In genomic region chr11:118227865-118228785, GRCh38 we compare ENCODE assay signal across 1 cellular context.
A peak's percentile ranks its signal among the peaks of the same experiment; 100 is the strongest.
TF ChIP-seq lines count a peak whose summit lies in the region.

No MANE protein-coding gene starts in this region.

TF ChIP-seq in GM12878, 131 proteins besides CTCF, POLR2A, EP300 and RAD21 (continued from another document):
- no peak for TF ChIP-seq USF2 (IDR thresholded peaks at IDR 0.05; ENCODE audit: borderline replicate concordance, low read depth, low read length)
- TF ChIP-seq STAT3 (IDR thresholded peaks at IDR 0.05; ENCODE audit: low read depth, low read length), result peak; percentile 92; the same call in 1 of the 2 replicates
- no peak for TF ChIP-seq E2F4 (IDR thresholded peaks at IDR 0.05; ENCODE audit: low read depth, low read length)
- TF ChIP-seq NR2F1 (conservative IDR thresholded peaks at IDR 0.05), result peak; percentile 91
- TF ChIP-seq EZH2 (IDR thresholded peaks at IDR 0.05; ENCODE audit: borderline replicate concordance, control insufficient read depth, low read depth, low read length), result no peak
- peak; percentile 59; the same call in 1 of the 2 replicates for TF ChIP-seq FOXM1 (IDR thresholded peaks at IDR 0.05; ENCODE audit: low read depth, low read length)
- peak; percentile 96 for TF ChIP-seq SPI1 (IDR thresholded peaks at IDR 0.05; ENCODE audit: borderline replicate concordance, insufficient read depth, low read depth, low read length)
- TF ChIP-seq ZBED1 (IDR thresholded peaks at IDR 0.05; ENCODE audit: borderline replicate concordance), result peak; percentile 41; the same call in 1 of the 2 replicates
- TF ChIP-seq ZNF217 (IDR thresholded peaks at IDR 0.05), result no peak
- TF ChIP-seq SRF (IDR thresholded peaks at IDR 0.05; ENCODE audit: low read depth in 2 of 2, low read length in 2 of 2), result no peak
- TF ChIP-seq IRF4 (IDR thresholded peaks at IDR 0.05; ENCODE audit: low read depth, low read length), result peak; percentile 57; the same call in 1 of the 2 replicates
- TF ChIP-seq BRCA1 (IDR thresholded peaks at IDR 0.05; ENCODE audit: low read depth, low read length), result no peak
- TF ChIP-seq CREM (IDR thresholded peaks at IDR 0.05; ENCODE audit: low read depth), result peak; percentile 59
- no peak for TF ChIP-seq SIX5 (IDR thresholded peaks at IDR 0.05; ENCODE audit: low read depth, low read length, severe bottlenecking)
- TF ChIP-seq TARDBP (IDR thresholded peaks at IDR 0.05; ENCODE audit: borderline replicate concordance), result no peak
- TF ChIP-seq CBX5 (IDR thresholded peaks at IDR 0.05; ENCODE audit: low read depth), result no peak
- peak in 1 of 2 experiments; percentile 87; a peak in 2 of 4 replicates for TF ChIP-seq ETV6 (conservative IDR thresholded peaks at IDR 0.05 in 1 of 2, IDR thresholded peaks at IDR 0.05 in 1 of 2; ENCODE audit: borderline replicate concordance in 1 of 2, low read depth in 1 of 2)
- no peak for TF ChIP-seq BCL3 (IDR thresholded peaks at IDR 0.05; ENCODE audit: borderline replicate concordance, insufficient read depth, low read depth, low read length, poor library complexity, severe bottlenecking)
- TF ChIP-seq CHD1 (IDR thresholded peaks at IDR 0.05; ENCODE audit: low read depth, low read length), result no peak
- TF ChIP-seq ZNF687 (IDR thresholded peaks at IDR 0.05), result peak; percentile 59; the same call in 1 of the 2 replicates
- no peak for TF ChIP-seq KDM1A (IDR thresholded peaks at IDR 0.05; ENCODE audit: borderline replicate concordance)
- TF ChIP-seq TCF3 (IDR thresholded peaks at IDR 0.05; ENCODE audit: borderline replicate concordance, insufficient read depth, low read depth, low read length), result no peak
- peak; percentile 89 for TF ChIP-seq MTA3 (IDR thresholded peaks at IDR 0.05; ENCODE audit: borderline replicate concordance, low read length)
- no peak for TF ChIP-seq USF1 (IDR thresholded peaks at IDR 0.05; ENCODE audit: borderline replicate concordance, extremely low read length, insufficient read depth, low read depth, low read length)
- peak; percentile 86 for TF ChIP-seq PAX5 (IDR thresholded peaks at IDR 0.05; ENCODE audit: borderline replicate concordance, low read depth, low read length)
- TF ChIP-seq NFYA (IDR thresholded peaks at IDR 0.05; ENCODE audit: borderline replicate concordance, low read depth, low read length), result no peak
- peak; percentile 74; the same call in 1 of the 3 replicates for TF ChIP-seq POU2F2 (IDR thresholded peaks at IDR 0.05; ENCODE audit: borderline replicate concordance, low read depth, low read length)
- no peak for TF ChIP-seq HSF1 (IDR thresholded peaks at IDR 0.05; ENCODE audit: low read depth, low read length)
